In the genomic region with DNA sequence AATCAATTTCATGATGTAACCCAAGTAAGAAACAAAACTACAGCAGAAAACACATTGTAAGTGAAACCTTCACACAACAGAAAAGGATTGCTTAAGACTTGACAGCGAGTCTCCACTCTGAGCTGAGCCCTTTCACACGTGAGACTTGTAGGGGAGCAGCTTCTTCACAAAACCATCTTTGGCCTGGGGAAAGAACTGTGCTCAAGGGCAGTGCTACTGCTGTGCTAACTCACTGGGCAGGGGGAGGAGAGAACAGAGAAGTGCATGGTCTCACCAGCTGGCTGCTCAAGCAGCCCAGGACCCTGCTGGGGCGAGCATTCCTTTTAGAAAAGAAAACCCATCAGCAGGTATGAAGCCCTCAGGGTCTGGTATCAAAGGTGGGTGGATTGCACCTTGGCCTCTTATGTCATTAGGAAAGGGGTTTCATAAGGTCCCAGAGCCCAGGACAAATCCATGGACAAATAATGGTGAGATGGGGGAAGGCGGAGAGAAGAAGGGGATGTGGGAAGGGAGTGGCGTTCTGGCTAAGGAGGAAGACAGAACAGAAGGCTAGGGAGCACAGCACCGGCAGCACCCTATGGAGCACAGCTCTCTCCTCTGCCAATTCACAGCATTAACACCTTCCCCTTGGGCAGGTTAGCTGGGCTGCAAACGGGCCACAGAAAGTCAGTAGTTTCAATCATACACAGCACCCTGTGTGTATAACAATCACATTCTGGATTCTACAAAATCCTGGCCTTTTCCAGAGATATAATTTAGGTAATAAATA, we compare ENCODE assay signal across 13 cellular contexts. TPM values are rescaled to one million over a fixed set of nuclear protein-coding genes. Genes with fewer than 3 reads are reported as not detected.
DNase-seq lines count a peak whose midpoint lies in the region; ATAC-seq and TF ChIP-seq lines count a peak whose summit lies in the region.
"Had no signal": no experiment of that assay in that cellular context is flagged by ENCODE, and none has a peak within 500 bp of the region (broad histone marks: within the 10 kb centered on the region; RNA-seq: fewer than 3 reads in every experiment).

No MANE protein-coding gene starts in this region.

- H3K36me3 ChIP-seq in mesenchymal stem cell (ENCODE audit: control insufficient read depth in 1 of 2, insufficient read depth in 2 of 2, low read depth in 1 of 2, low read length in 2 of 2) = peaks cover 41 to 74% of the 10 kb centered on the region in 2 experiments

- H2BK15ac ChIP-seq in mesenchymal stem cell (ENCODE audit: low read depth, poor library complexity, severe bottlenecking) = no peak overlapping the region

- H4K91ac ChIP-seq in mesenchymal stem cell (ENCODE audit: low read length) = no peak overlapping the region

- WGBS in mesenchymal stem cell = 95% methylated on average over 7 of the region's 7 CpGs

- H3K9me3 Mint-ChIP-seq in activated naive CD4-positive, alpha-beta T cell treated with anti-CD3 and anti-CD28 coated beads, Interleukin-2, amount 50 U/mL, for 72 hours = no peaks in the 10 kb centered on the region
- H3K9me3 Mint-ChIP-seq in type B pancreatic cell = no peaks in the 10 kb centered on the region

- H3K4me2 ChIP-seq in mesenchymal stem cell (ENCODE audit: low read length, poor library complexity, severe bottlenecking) = no peak overlapping the region

- DNase-seq in activated naive CD4-positive, alpha-beta T cell treated with anti-CD3 and anti-CD28 coated beads, Interleukin-2, amount 50 U/mL, for 72 hours (ENCODE audit: low spot score in 2 of 2) = no peak
- DNase-seq in activated naive CD4-positive, alpha-beta T cell treated with Interleukin-2 at 50 U/mL for 16 hours = no peak
- DNase-seq in brain pericyte (ENCODE audit: low read depth, low spot score) = peak; percentile 49
- no peak for DNase-seq in mesenchymal stem cell
- no peak for DNase-seq in type B pancreatic cell (ENCODE audit: extremely low spot score, unreplicated experiment)
- no peak for DNase-seq in kidney tubule cell (ENCODE audit: low spot score)
- DNase-seq: hippocampal formation; NCI-H446 treated with DMSO at 0.1 percent for 48 hours; right lobe of liver; stimulated activated CD8-positive, alpha-beta memory T cell treated with anti-CD3 and anti-CD28 coated beads, Interleukin-4, amount 100 ng/mL, for 48 hours had no signal

- H3K14ac ChIP-seq in mesenchymal stem cell (ENCODE audit: low read length in 2 of 2) = no peak overlapping the region

- peaks cover 26% of the 10 kb centered on the region for H3K4me1 ChIP-seq in mesenchymal stem cell (ENCODE audit: control insufficient read depth, insufficient read depth, low read depth, low read length)

- no peak overlapping the region for H2AFZ ChIP-seq in mesenchymal stem cell (ENCODE audit: low read depth, low read length)

- no peak overlapping the region for H3K23ac ChIP-seq in mesenchymal stem cell (ENCODE audit: low read length in 2 of 2)

- H3K9ac ChIP-seq in mesenchymal stem cell (ENCODE audit: low read length) = no peak overlapping the region

- H3K4me3 Mint-ChIP-seq in type B pancreatic cell = no peak overlapping the region

- no peaks in the 10 kb centered on the region for H3K27me3 Mint-ChIP-seq in type B pancreatic cell

- no peak overlapping the region for H3K4me3 ChIP-seq in mesenchymal stem cell (ENCODE audit: insufficient read depth in 1 of 2, low read depth in 1 of 2, low read length in 2 of 2)
- H3K4me3 ChIP-seq: right lobe of liver had no signal

- peaks cover 11% of the 10 kb centered on the region for H3K4me1 Mint-ChIP-seq in type B pancreatic cell (ENCODE audit: unreplicated experiment)

- H3K27me3 ChIP-seq in mesenchymal stem cell (ENCODE audit: control insufficient read depth in 1 of 2, insufficient read depth in 1 of 2, low read length in 2 of 2) = no peaks in the 10 kb centered on the region
- H3K27me3 ChIP-seq: right lobe of liver had no signal

- no peak overlapping the region for H3K4ac ChIP-seq in mesenchymal stem cell (ENCODE audit: low read depth in 1 of 2, low read length in 2 of 2)

- H3K27ac ChIP-seq in mesenchymal stem cell (ENCODE audit: low read length, poor library complexity, severe bottlenecking) = peak overlapping the region; percentile 18

- no peak overlapping the region for H2BK5ac ChIP-seq in mesenchymal stem cell (ENCODE audit: low read depth, low read length, poor library complexity, severe bottlenecking)

- H4K8ac ChIP-seq in mesenchymal stem cell (ENCODE audit: low read length) = no peak overlapping the region

- no peaks in the 10 kb centered on the region for H3K9me3 ChIP-seq in mesenchymal stem cell (ENCODE audit: control insufficient read depth, low read length)
- H3K9me3 ChIP-seq: right lobe of liver had no signal

- no peak for ATAC-seq in activated naive CD4-positive, alpha-beta T cell treated with anti-CD3 and anti-CD28 coated beads, Interleukin-2, amount 50 U/mL, for 72 hours
- no peak for ATAC-seq in HG03354 (IDR thresholded peaks at IDR 0.05; ENCODE audit: poor library complexity, severe bottlenecking, unreplicated experiment)
- no peak for ATAC-seq in GM18502 (IDR thresholded peaks at IDR 0.05; ENCODE audit: poor library complexity, unreplicated experiment)

- H3K18ac ChIP-seq in mesenchymal stem cell (ENCODE audit: low read depth in 1 of 2, low read length in 2 of 2) = no peak overlapping the region

- peaks cover 12% of the 10 kb centered on the region for H3K79me1 ChIP-seq in mesenchymal stem cell (replicated peaks; ENCODE audit: low read length, poor library complexity, severe bottlenecking)

- H2BK120ac ChIP-seq in mesenchymal stem cell (ENCODE audit: low read depth, low read length) = no peak overlapping the region

- H2AK5ac ChIP-seq in mesenchymal stem cell (ENCODE audit: low read length, severe bottlenecking) = no peak overlapping the region

- no peak overlapping the region for H2BK12ac ChIP-seq in mesenchymal stem cell (ENCODE audit: low read length in 2 of 2)

- H3K27ac Mint-ChIP-seq in activated naive CD4-positive, alpha-beta T cell treated with anti-CD3 and anti-CD28 coated beads, Interleukin-2, amount 50 U/mL, for 72 hours = peak overlapping the region; percentile 17 to 70
- H3K27ac Mint-ChIP-seq in type B pancreatic cell = peak overlapping the region; percentile 32

- peaks cover 6 to 10% of the 10 kb centered on the region in 2 donors for H3K36me3 Mint-ChIP-seq in activated naive CD4-positive, alpha-beta T cell treated with anti-CD3 and anti-CD28 coated beads, Interleukin-2, amount 50 U/mL, for 72 hours
- H3K36me3 Mint-ChIP-seq in type B pancreatic cell = peaks cover 26% of the 10 kb centered on the region

- TF ChIP-seq CTCF in type B pancreatic cell (conservative IDR thresholded peaks at IDR 0.05) = no peak

RNA-seq across cellular contexts. Expression of a gene that starts 20.7 kb away (rescaled TPM):
- total RNA-seq in activated naive CD4-positive, alpha-beta T cell treated with anti-CD3 and anti-CD28 coated beads, Interleukin-2, amount 50 U/mL, for 72 hours = under 1 TPM in 1 of 2 donors, not detected in 1; 0.62 TPM
- polyA plus RNA-seq in mesenchymal stem cell (2013, experiment 1 of 2) = 0.32 TPM
- 0.16 TPM for polyA plus RNA-seq in mesenchymal stem cell (2013, experiment 2 of 2)
- total RNA-seq in type B pancreatic cell (ENCODE audit: low replicate concordance) = 0.19 and 0.39 TPM in 2 replicates
- total RNA-seq: HT1080 had no signal

RNA-seq across cellular contexts. Expression of a gene that starts 43.4 kb away (rescaled TPM):
- total RNA-seq in activated naive CD4-positive, alpha-beta T cell treated with anti-CD3 and anti-CD28 coated beads, Interleukin-2, amount 50 U/mL, for 72 hours = 100 to 1,000 TPM; 126 to 134 TPM
- polyA plus RNA-seq in mesenchymal stem cell (2013, experiment 1 of 2) = 95.6 TPM
- polyA plus RNA-seq in mesenchymal stem cell (2013, experiment 2 of 2) = 95.8 TPM
- 104 and 141 TPM in 2 replicates for total RNA-seq in type B pancreatic cell (ENCODE audit: low replicate concordance)
